Comparison of ENCODE assay signal across 33 cellular contexts in genomic region chr4:144695721-144696120, GRCh38. TPM values are rescaled to one million over a fixed set of nuclear protein-coding genes. Genes with fewer than 3 reads are reported as not detected.
"Had no signal": no experiment of that assay in that cellular context is flagged by ENCODE, and none has a peak within 500 bp of the region (broad histone marks: within the 10 kb centered on the region; RNA-seq: fewer than 3 reads in every experiment).

No MANE protein-coding gene starts in this region.

- H3K79me2 ChIP-seq: parathyroid adenoma had no signal

- H3K9ac ChIP-seq: neural progenitor cell, parathyroid adenoma had no signal

- H3K4me3 ChIP-seq: neural progenitor cell, ovary, psoas muscle, right lobe of liver, sigmoid colon, skin epidermis, smooth muscle cell, spleen, suprapubic skin, testis, tibial artery, transverse colon, upper lobe of right lung, uterus had no signal

- H3K27me3 Mint-ChIP-seq: progenitor cell of endocrine pancreas; stimulated activated memory B cell treated with anti-CD40 and anti-IgM and Interleukin-4, amounts not matched to agents 10 μg/mL and 1 μg/mL and 100 μg/mL, for 72 hours; stimulated activated naive CD8-positive, alpha-beta T cell treated with anti-CD3 and anti-CD28 coated beads, Interleukin-15, amount 100 ng/mL, for 72 hours had no signal

- H3K27ac Mint-ChIP-seq: natural killer cell; nephron; neural progenitor cell; progenitor cell of endocrine pancreas; stimulated activated memory B cell treated with anti-CD40 and anti-IgM and Interleukin-4, amounts not matched to agents 10 μg/mL and 1 μg/mL and 100 μg/mL, for 72 hours; stimulated activated naive CD8-positive, alpha-beta T cell treated with anti-CD3 and anti-CD28 coated beads, Interleukin-15, amount 100 ng/mL, for 72 hours; type B pancreatic cell had no signal

- DNase-seq: natural killer cell; occipital lobe; ovary; posterior cingulate gyrus; psoas muscle; right cardiac atrium; right lobe of liver; sigmoid colon; spleen; stimulated activated CD4-positive, alpha-beta T cell treated with anti-CD3 and anti-CD28 coated beads, Interleukin-12 subunit alpha, Interleukin-12 subunit beta, amount 100 ng/mL, for 4 hours; stimulated activated CD4-positive, alpha-beta T cell treated with anti-CD3 and anti-CD28 coated beads, Interleukin-1b, Interleukin-23, amount 100 ng/mL, for 48 hours; stimulated activated CD4-positive, alpha-beta T cell treated with anti-CD3 and anti-CD28 coated beads, Interleukin-4, amount 100 ng/mL, for 1 hour; stimulated activated CD4-positive, alpha-beta T cell treated with anti-CD3 and anti-CD28 coated beads, Interleukin-4, amount 100 ng/mL, for 4 hours; stimulated activated CD8-positive, alpha-beta memory T cell treated with anti-CD3 and anti-CD28 coated beads, Interleukin-4, amount 100 ng/mL, for 48 hours; stimulated activated naive CD4-positive, alpha-beta T cell; stimulated activated naive CD8-positive, alpha-beta T cell treated with anti-CD3 and anti-CD28 coated beads, Interleukin-15, amount 100 ng/mL, for 72 hours; stimulated activated naive CD8-positive, alpha-beta T cell treated with anti-CD3 and anti-CD28 coated beads, Interleukin-15, Interleukin-2, amounts not matched to agents 100 U/mL and 50 U/mL, for 24 hours; substantia nigra; testis; tibial artery; transverse colon; upper lobe of right lung; uterus had no signal

- H3K27ac ChIP-seq: neural progenitor cell, ovary, parathyroid adenoma, psoas muscle, right lobe of liver, sigmoid colon, skin epidermis, spleen, suprapubic skin, testis, tibial artery, transverse colon, upper lobe of right lung, uterus had no signal

- H3K27me3 ChIP-seq: neural progenitor cell, ovary, right lobe of liver, sigmoid colon, spleen, suprapubic skin, testis, tibial artery, transverse colon, upper lobe of right lung, uterus had no signal

- H3K36me3 Mint-ChIP-seq: natural killer cell; neural progenitor cell; stimulated activated memory B cell treated with anti-CD40 and anti-IgM and Interleukin-4, amounts not matched to agents 10 μg/mL and 1 μg/mL and 100 μg/mL, for 72 hours had no signal

- H3K36me3 ChIP-seq: neural progenitor cell, ovary, right lobe of liver, sigmoid colon, spleen, suprapubic skin, tibial artery, transverse colon, upper lobe of right lung, uterus had no signal

- ATAC-seq: natural killer cell; psoas muscle; right cardiac atrium; right lobe of liver; stimulated activated memory B cell treated with anti-CD40 and anti-IgM and Interleukin-4, amounts not matched to agents 10 μg/mL and 1 μg/mL and 100 μg/mL, for 72 hours; stimulated activated naive CD8-positive, alpha-beta T cell treated with anti-CD3 and anti-CD28 coated beads, Interleukin-15, amount 100 ng/mL, for 72 hours; stimulated activated naive CD8-positive, alpha-beta T cell treated with anti-CD3 and anti-CD28 coated beads, Interleukin-15, Interleukin-2, amounts not matched to agents 100 U/mL and 50 U/mL, for 24 hours; upper lobe of right lung had no signal

- H3K9me3 ChIP-seq: ovary, psoas muscle, right lobe of liver, sigmoid colon, spleen, suprapubic skin, testis, tibial artery, transverse colon, upper lobe of right lung, uterus had no signal

- H3K4me1 Mint-ChIP-seq: natural killer cell; neural progenitor cell; stimulated activated memory B cell treated with anti-CD40 and anti-IgM and Interleukin-4, amounts not matched to agents 10 μg/mL and 1 μg/mL and 100 μg/mL, for 72 hours; stimulated activated naive CD8-positive, alpha-beta T cell treated with anti-CD3 and anti-CD28 coated beads, Interleukin-15, amount 100 ng/mL, for 72 hours had no signal

- H3K4me3 Mint-ChIP-seq: natural killer cell; nephron; neural progenitor cell; stimulated activated memory B cell treated with anti-CD40 and anti-IgM and Interleukin-4, amounts not matched to agents 10 μg/mL and 1 μg/mL and 100 μg/mL, for 72 hours; stimulated activated naive CD8-positive, alpha-beta T cell treated with anti-CD3 and anti-CD28 coated beads, Interleukin-15, amount 100 ng/mL, for 72 hours; type B pancreatic cell had no signal

- H3K4me1 ChIP-seq: neural progenitor cell, parathyroid adenoma, psoas muscle, right lobe of liver, sigmoid colon, spleen, suprapubic skin, testis, tibial artery, transverse colon, upper lobe of right lung, uterus had no signal

- H3K9me3 Mint-ChIP-seq: natural killer cell; nephron; neural progenitor cell; stimulated activated naive CD8-positive, alpha-beta T cell treated with anti-CD3 and anti-CD28 coated beads, Interleukin-15, amount 100 ng/mL, for 72 hours had no signal

- H3K4me2 ChIP-seq: neural progenitor cell, smooth muscle cell had no signal

- H2AFZ ChIP-seq: neural progenitor cell, parathyroid adenoma had no signal

RNA-seq across cellular contexts. Expression of gene HHIP, which starts 49.8 kb away (rescaled TPM):
- total RNA-seq: natural killer cell, spleen had no signal
- polyA plus RNA-seq: neural cell, spleen had no signal
